In the genomic region with DNA sequence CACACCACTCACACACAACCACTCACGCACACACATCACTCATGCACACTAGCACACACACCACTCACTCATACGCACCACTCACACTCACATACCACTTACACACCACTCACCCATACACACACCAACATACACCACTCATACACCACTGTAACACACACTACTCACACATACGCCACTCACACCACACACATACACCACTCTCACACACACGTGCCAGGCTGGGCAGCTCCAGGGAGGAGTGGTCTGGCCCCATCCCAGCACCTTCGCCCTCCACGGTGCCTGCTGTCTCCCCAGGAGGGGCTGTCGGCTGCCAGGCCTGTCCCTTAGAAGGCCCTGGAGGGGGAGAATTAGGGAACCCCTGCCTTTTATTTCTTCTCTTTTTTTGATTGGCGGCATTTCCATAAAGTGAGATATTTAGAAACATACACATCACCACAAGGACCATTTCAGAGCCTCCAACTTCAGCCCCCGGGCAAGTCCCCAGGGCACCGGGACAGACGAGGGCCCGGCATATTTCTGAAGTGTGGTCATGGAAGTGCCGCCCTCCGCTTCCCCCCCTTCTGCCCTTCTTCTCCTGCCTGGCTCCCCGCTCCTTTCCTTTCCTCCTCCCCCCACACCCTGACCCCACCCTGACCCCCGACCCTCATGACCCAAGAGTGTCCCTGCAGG, we compare ENCODE assay signal across 1 cellular context.
TF ChIP-seq lines count a peak whose summit lies in the region.

No MANE protein-coding gene starts in this region.

TF ChIP-seq in IMR-90, 13 proteins besides CTCF, POLR2A, EP300 and RAD21:
- TF ChIP-seq, protein P1, sequence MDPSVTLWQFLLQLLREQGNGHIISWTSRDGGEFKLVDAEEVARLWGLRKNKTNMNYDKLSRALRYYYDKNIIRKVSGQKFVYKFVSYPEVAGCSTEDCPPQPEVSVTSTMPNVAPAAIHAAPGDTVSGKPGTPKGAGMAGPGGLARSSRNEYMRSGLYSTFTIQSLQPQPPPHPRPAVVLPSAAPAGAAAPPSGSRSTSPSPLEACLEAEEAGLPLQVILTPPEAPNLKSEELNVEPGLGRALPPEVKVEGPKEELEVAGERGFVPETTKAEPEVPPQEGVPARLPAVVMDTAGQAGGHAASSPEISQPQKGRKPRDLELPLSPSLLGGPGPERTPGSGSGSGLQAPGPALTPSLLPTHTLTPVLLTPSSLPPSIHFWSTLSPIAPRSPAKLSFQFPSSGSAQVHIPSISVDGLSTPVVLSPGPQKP (IDR thresholded peaks at IDR 0.05; ENCODE audit: borderline replicate concordance, low read depth, low read length): no peak
- TF ChIP-seq BHLHE40 (IDR thresholded peaks at IDR 0.05; ENCODE audit: low read depth, low read length) (no peak), FOS (IDR thresholded peaks at IDR 0.05; ENCODE audit: low read depth, low read length) (no peak), MAZ (IDR thresholded peaks at IDR 0.05; ENCODE audit: borderline replicate concordance, low read depth, low read length) (no peak), RFX5 (IDR thresholded peaks at IDR 0.05; ENCODE audit: low read depth, low read length) (no peak), MAFK (IDR thresholded peaks at IDR 0.05; ENCODE audit: low read depth, low read length) (no peak), SMC3 (IDR thresholded peaks at IDR 0.05; ENCODE audit: low read depth, low read length) (no peak), NFE2L2 (IDR thresholded peaks at IDR 0.05; ENCODE audit: low read depth, low read length) (no peak), CEBPB (IDR thresholded peaks at IDR 0.05; ENCODE audit: low read depth, low read length) (no peak), MXI1 (IDR thresholded peaks at IDR 0.05; ENCODE audit: borderline replicate concordance, low read depth, low read length) (no peak), RCOR1 (IDR thresholded peaks at IDR 0.05; ENCODE audit: insufficient replicate concordance, low read length) (no peak), CHD1 (IDR thresholded peaks at IDR 0.05; ENCODE audit: low read depth, low read length) (no peak)
- TF ChIP-seq, protein P2, sequence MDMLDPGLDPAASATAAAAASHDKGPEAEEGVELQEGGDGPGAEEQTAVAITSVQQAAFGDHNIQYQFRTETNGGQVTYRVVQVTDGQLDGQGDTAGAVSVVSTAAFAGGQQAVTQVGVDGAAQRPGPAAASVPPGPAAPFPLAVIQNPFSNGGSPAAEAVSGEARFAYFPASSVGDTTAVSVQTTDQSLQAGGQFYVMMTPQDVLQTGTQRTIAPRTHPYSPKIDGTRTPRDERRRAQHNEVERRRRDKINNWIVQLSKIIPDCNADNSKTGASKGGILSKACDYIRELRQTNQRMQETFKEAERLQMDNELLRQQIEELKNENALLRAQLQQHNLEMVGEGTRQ (IDR thresholded peaks at IDR 0.05; ENCODE audit: low read depth, low read length): no peak
